9 cellular contexts compared by ENCODE assay signal in genomic region chr6:77457720-77458349, GRCh38. TPM values are rescaled to one million over a fixed set of nuclear protein-coding genes. Genes with fewer than 3 reads are reported as not detected.
DNase-seq lines count a peak whose midpoint lies in the region; ATAC-seq and TF ChIP-seq lines count a peak whose summit lies in the region.
"Had no signal": no experiment of that assay in that cellular context is flagged by ENCODE, and none has a peak within 500 bp of the region (broad histone marks: within the 10 kb centered on the region; RNA-seq: fewer than 3 reads in every experiment).

No MANE protein-coding gene starts in this region.

- TF ChIP-seq CTCF in GM12864 (IDR thresholded peaks at IDR 0.05; ENCODE audit: low read depth, low read length, missing control alignments), result peak; percentile 73

- H3K27ac Mint-ChIP-seq in activated CD4-positive, alpha-beta T cell treated with anti-CD3 and anti-CD28 coated beads, Interleukin-2, amount 10 ng/mL, durations not matched to agents 24 days and 14 days, result no peak overlapping the region

- DNase-seq in AG08396 (ENCODE audit: low spot score), result peak; percentile 82
- no peak for DNase-seq in GM12864 (ENCODE audit: low read depth)
- DNase-seq in NCI-H146 (lab: John Stamatoyannopoulos, UW), result peak; percentile 70
- peak; percentile 67 for DNase-seq in activated CD4-positive, alpha-beta T cell treated with anti-CD3 and anti-CD28 coated beads, Interleukin-2, amount 10 ng/mL, durations not matched to agents 24 days and 14 days
- DNase-seq in glomerular visceral epithelial cell (ENCODE audit: extremely low spot score), result peak; percentile 77
- DNase-seq in renal cortical epithelial cell (ENCODE audit: low read depth), result peak; percentile 81
- no peak for DNase-seq in HPDE6-E6E7 (ENCODE audit: extremely low spot score)

- peaks cover 7% of the 10 kb centered on the region for H3K9me3 Mint-ChIP-seq in activated CD4-positive, alpha-beta T cell treated with anti-CD3 and anti-CD28 coated beads, Interleukin-2, amount 10 ng/mL, durations not matched to agents 24 days and 14 days

- no peak overlapping the region for H3K4me3 ChIP-seq in GM12864 (ENCODE audit: low read depth, low read length)
- H3K4me3 ChIP-seq: skin epidermis had no signal

- H3K36me3 Mint-ChIP-seq in activated CD4-positive, alpha-beta T cell treated with anti-CD3 and anti-CD28 coated beads, Interleukin-2, amount 10 ng/mL, durations not matched to agents 24 days and 14 days (ENCODE audit: low read depth), result no peaks in the 10 kb centered on the region

- no peak overlapping the region for H3K4me3 Mint-ChIP-seq in activated CD4-positive, alpha-beta T cell treated with anti-CD3 and anti-CD28 coated beads, Interleukin-2, amount 10 ng/mL, durations not matched to agents 24 days and 14 days

- no peaks in the 10 kb centered on the region for H3K4me1 Mint-ChIP-seq in activated CD4-positive, alpha-beta T cell treated with anti-CD3 and anti-CD28 coated beads, Interleukin-2, amount 10 ng/mL, durations not matched to agents 24 days and 14 days

- peaks cover 17% of the 10 kb centered on the region for H3K27me3 Mint-ChIP-seq in activated CD4-positive, alpha-beta T cell treated with anti-CD3 and anti-CD28 coated beads, Interleukin-2, amount 10 ng/mL, durations not matched to agents 24 days and 14 days

- ATAC-seq in HG02623 (IDR thresholded peaks at IDR 0.05; ENCODE audit: unreplicated experiment), result peak; percentile 86

- intact Hi-C loops in activated CD4-positive, alpha-beta T cell treated with anti-CD3 and anti-CD28 coated beads, Interleukin-2, amount 10 ng/mL, durations not matched to agents 24 days and 14 days (cut with micrococcal nuclease), result no loop called here

RNA-seq across cellular contexts. Expression of gene HTR1B, which starts 5.5 kb away (rescaled TPM):
- not detected in 2 replicates for total RNA-seq in activated CD4-positive, alpha-beta T cell treated with anti-CD3 and anti-CD28 coated beads, Interleukin-2, amount 10 ng/mL, durations not matched to agents 24 days and 14 days
- 0.15 and 0.17 TPM in 2 replicates for total RNA-seq in renal cortical epithelial cell

Comparison
In these comparisons a context has a peak if more than half of its experiments do, and no peak if none do; other contexts are left out.
1. DNase-seq: peak in AG08396 (single experiment), NCI-H146 (single experiment), activated CD4-positive, alpha-beta T cell treated with anti-CD3 and anti-CD28 coated beads, Interleukin-2, amount 10 ng/mL, durations not matched to agents 24 days and 14 days (single experiment), glomerular visceral epithelial cell (single experiment) and renal cortical epithelial cell (single experiment); none in GM12864 (single experiment) and HPDE6-E6E7 (single experiment).